Comparison of ENCODE assay signal across 18 cellular contexts in the genomic region with DNA sequence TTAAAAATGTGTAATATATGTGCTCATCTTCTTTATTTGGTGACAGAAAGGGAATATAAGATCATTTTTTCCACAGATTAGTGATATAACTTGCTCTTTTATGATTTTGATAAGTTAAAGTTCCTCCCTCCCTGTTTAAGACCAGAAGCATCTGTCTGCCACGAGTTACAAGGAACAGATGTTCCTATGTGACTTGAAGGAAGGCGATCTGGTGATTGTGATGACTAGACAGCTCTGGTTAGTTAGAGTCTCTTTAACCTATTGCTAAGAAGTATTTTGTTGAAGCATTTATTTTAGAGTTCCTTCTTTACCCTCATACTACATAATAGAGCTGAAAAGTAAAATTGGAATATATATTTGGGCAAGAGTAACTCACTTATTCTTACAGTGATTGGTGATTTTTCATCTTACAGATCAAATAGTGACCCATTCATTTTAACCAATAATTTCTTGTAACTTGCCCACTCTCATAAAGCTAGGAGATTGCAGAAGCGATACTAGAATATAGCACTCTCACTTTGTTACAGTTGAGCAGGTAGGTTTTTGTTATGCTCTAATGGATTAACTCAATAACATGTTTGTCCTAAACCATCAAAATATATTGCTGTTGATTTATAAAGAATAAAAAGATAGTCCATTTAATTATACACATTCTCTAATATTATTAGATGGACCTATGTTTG.
DNase-seq lines count a peak whose midpoint lies in the region; ATAC-seq and TF ChIP-seq lines count a peak whose summit lies in the region.
"Had no signal": no experiment of that assay in that cellular context is flagged by ENCODE, and none has a peak within 500 bp of the region (broad histone marks: within the 10 kb centered on the region; RNA-seq: fewer than 3 reads in every experiment).

No MANE protein-coding gene starts in this region.

- DNase-seq in NCI-H748 (lab: John Stamatoyannopoulos, UW; ENCODE audit: unreplicated experiment) (peak; percentile 3), NCI-H748 treated with DMSO at 0.1 percent for 48 hours (lab: John Stamatoyannopoulos, UW) (no peak), HCEC 1CT (no peak)
- DNase-seq: COR-L47, DMS79, GDM1, NCI-H1048, NCI-H1694 treated with DMSO at 0.1 percent for 48 hours, NCI-H446, PC-3, T-cell had no signal

- H3K4me3 ChIP-seq in endocrine pancreas (ENCODE audit: control insufficient read depth, insufficient read depth, low read length) = peak overlapping the region; percentile 38
- H3K4me3 ChIP-seq: A549, K562 had no signal

- ATAC-seq in HG03175 (IDR thresholded peaks at IDR 0.05; ENCODE audit: unreplicated experiment) (peak; percentile 43), GM18505 (IDR thresholded peaks at IDR 0.05; ENCODE audit: unreplicated experiment) (no peak), HG03108 (IDR thresholded peaks at IDR 0.05; ENCODE audit: unreplicated experiment) (no peak)
- ATAC-seq: A549, HCT116, K562, PC-3, T-cell had no signal

- H3K9ac ChIP-seq in endocrine pancreas (ENCODE audit: control insufficient read depth, insufficient read depth, low read length) = no peak overlapping the region

- H3K4me1 ChIP-seq in endocrine pancreas (ENCODE audit: control insufficient read depth, insufficient read depth, low read length) = peaks cover 37% of the 10 kb centered on the region
- H3K4me1 ChIP-seq: A549 had no signal

- H3K9me3 ChIP-seq in endocrine pancreas (ENCODE audit: control insufficient read depth, low read length) = peaks cover under 1% of the 10 kb centered on the region
- H3K9me3 ChIP-seq: A549 had no signal

- no peaks in the 10 kb centered on the region for H3K27me3 ChIP-seq in endocrine pancreas (ENCODE audit: control insufficient read depth, insufficient read depth, low read length)

- no peaks in the 10 kb centered on the region for H3K36me3 ChIP-seq in endocrine pancreas (ENCODE audit: control insufficient read depth, insufficient read depth, low read length)

- no peak for TF ChIP-seq POLR2A in GM18505 (IDR thresholded peaks at IDR 0.05; ENCODE audit: borderline replicate concordance, extremely low read depth, insufficient read depth, insufficient read length)
